ENCODE assay signal across 21 cellular contexts in the genomic region with DNA sequence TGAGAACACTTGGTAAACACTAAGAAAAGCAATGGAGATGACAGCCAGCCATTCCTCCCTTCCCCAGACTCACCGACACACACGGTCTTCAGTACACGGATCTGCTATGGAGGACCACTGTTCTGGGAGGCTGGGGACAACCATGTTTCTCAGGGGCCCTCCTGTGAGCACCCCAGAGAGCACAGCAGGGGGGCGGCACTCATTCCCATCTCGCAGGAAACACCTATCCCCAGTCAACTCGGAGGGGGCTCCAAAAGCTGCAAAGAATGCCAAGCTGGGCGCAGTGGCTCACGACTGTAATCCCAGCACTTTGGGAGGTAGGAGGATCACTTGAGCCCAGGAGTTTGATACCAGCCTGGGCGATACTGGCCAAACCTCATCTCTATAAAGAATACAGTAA.
"Had no signal": no experiment of that assay in that cellular context is flagged by ENCODE, and none has a peak within 500 bp of the region (broad histone marks: within the 10 kb centered on the region; RNA-seq: fewer than 3 reads in every experiment).

No MANE protein-coding gene starts in this region.

- H3K4me1 ChIP-seq: breast epithelium had no signal

- H3K27ac Mint-ChIP-seq: activated CD4-positive, alpha-beta memory T cell treated with anti-CD3 and anti-CD28 coated beads, Interleukin-2, amount 10 ng/mL, durations not matched to agents 7 days and 5 days; activated CD4-positive, alpha-beta T cell treated with anti-CD3 and anti-CD28 coated beads for 36 hours; activated naive CD4-positive, alpha-beta T cell treated with anti-CD3 and anti-CD28 coated beads, Interleukin-2, amount 10 ng/mL, durations not matched to agents 7 days and 5 days; activated naive CD8-positive, alpha-beta T cell treated with anti-CD3 and anti-CD28 coated beads for 36 hours; activated T-helper 17 cell treated with anti-CD3 and anti-CD28 coated beads, Interleukin-2, amount 50 U/mL, for 72 hours had no signal

- H3K9me3 Mint-ChIP-seq: activated CD4-positive, alpha-beta memory T cell treated with anti-CD3 and anti-CD28 coated beads, Interleukin-2, amount 10 ng/mL, durations not matched to agents 7 days and 5 days; activated naive CD4-positive, alpha-beta T cell treated with anti-CD3 and anti-CD28 coated beads, Interleukin-2, amount 10 ng/mL, durations not matched to agents 7 days and 5 days; activated naive CD8-positive, alpha-beta T cell treated with anti-CD3 and anti-CD28 coated beads for 36 hours; activated T-helper 17 cell treated with anti-CD3 and anti-CD28 coated beads, Interleukin-2, amount 50 U/mL, for 72 hours had no signal

- H3K4me3 Mint-ChIP-seq: activated CD4-positive, alpha-beta memory T cell treated with anti-CD3 and anti-CD28 coated beads, Interleukin-2, amount 10 ng/mL, durations not matched to agents 7 days and 5 days; activated CD4-positive, alpha-beta T cell treated with anti-CD3 and anti-CD28 coated beads for 36 hours; activated naive CD4-positive, alpha-beta T cell treated with anti-CD3 and anti-CD28 coated beads, Interleukin-2, amount 10 ng/mL, durations not matched to agents 7 days and 5 days; activated naive CD8-positive, alpha-beta T cell treated with anti-CD3 and anti-CD28 coated beads for 36 hours; activated T-helper 17 cell treated with anti-CD3 and anti-CD28 coated beads, Interleukin-2, amount 50 U/mL, for 72 hours had no signal

- H3K27me3 Mint-ChIP-seq: activated CD4-positive, alpha-beta memory T cell treated with anti-CD3 and anti-CD28 coated beads, Interleukin-2, amount 10 ng/mL, durations not matched to agents 7 days and 5 days; activated CD4-positive, alpha-beta T cell treated with anti-CD3 and anti-CD28 coated beads for 36 hours; activated naive CD4-positive, alpha-beta T cell treated with anti-CD3 and anti-CD28 coated beads, Interleukin-2, amount 10 ng/mL, durations not matched to agents 7 days and 5 days; activated naive CD8-positive, alpha-beta T cell treated with anti-CD3 and anti-CD28 coated beads for 36 hours; activated T-helper 17 cell treated with anti-CD3 and anti-CD28 coated beads, Interleukin-2, amount 50 U/mL, for 72 hours had no signal

- H3K27me3 ChIP-seq: breast epithelium had no signal

- H3K27ac ChIP-seq: breast epithelium, SK-N-MC, VCaP had no signal

- H3K4me3 ChIP-seq: breast epithelium, SK-N-MC had no signal

- DNase-seq: activated CD4-positive, alpha-beta memory T cell treated with anti-CD3 and anti-CD28 coated beads, Interleukin-2, amount 10 ng/mL, durations not matched to agents 7 days and 5 days; activated CD4-positive, alpha-beta T cell treated with anti-CD3 and anti-CD28 coated beads for 36 hours; activated CD4-positive, alpha-beta T cell treated with anti-CD3 and anti-CD28 coated beads, Interleukin-2, amount 50 U/mL, for 1 hour; activated gamma-delta T cell; activated naive CD4-positive, alpha-beta T cell treated with anti-CD3 and anti-CD28 coated beads, Interleukin-2, amount 10 ng/mL, durations not matched to agents 7 days and 5 days; activated naive CD8-positive, alpha-beta T cell treated with anti-CD3 and anti-CD28 coated beads for 36 hours; activated T-cell treated with anti-CD3 and anti-CD28 coated beads for 4 hours; activated T-cell treated with anti-CD3 and anti-CD28 coated beads, Interleukin-2, amount 50 U/mL, for 48 hours; caudate nucleus; KG1; NCI-H1048; NCI-H146; NCI-H187 treated with DMSO at 0.1 percent for 48 hours; NCI-H2081 treated with DMSO at 0.1 percent for 48 hours; NCI-H446; NCI-H524; T-helper 1 cell had no signal

- ATAC-seq: activated CD4-positive, alpha-beta T cell treated with anti-CD3 and anti-CD28 coated beads for 36 hours; activated T-helper 17 cell treated with anti-CD3 and anti-CD28 coated beads, Interleukin-2, amount 50 U/mL, for 72 hours had no signal

- H3K36me3 ChIP-seq: breast epithelium had no signal

- H3K9me3 ChIP-seq: breast epithelium had no signal
